In genomic region chr17:63804328-63804727, GRCh38 we compare ENCODE assay signal across 11 cellular contexts.
"Had no signal": no experiment of that assay in that cellular context is flagged by ENCODE, and none has a peak within 500 bp of the region (broad histone marks: within the 10 kb centered on the region; RNA-seq: fewer than 3 reads in every experiment).

No MANE protein-coding gene starts in this region.

- H3K9me3 ChIP-seq: tibial artery had no signal

- H3K4me1 ChIP-seq: tibial artery had no signal

- H3K4me2 ChIP-seq: hepatocyte had no signal

- H3K27ac ChIP-seq: hepatocyte, tibial artery had no signal

- H3K9me3 Mint-ChIP-seq: T-helper 1 cell treated with Interleukin-12 subunit alpha and Interleukin-12 subunit beta and Interleukin-4 antibody, amounts not matched to agents 30 μg/mL and 1 μg/mL, for 36 hours had no signal

- H3K27ac Mint-ChIP-seq: T-helper 1 cell treated with Interleukin-12 subunit alpha and Interleukin-12 subunit beta and Interleukin-4 antibody, amounts not matched to agents 30 μg/mL and 1 μg/mL, for 36 hours had no signal

- H3K4me3 ChIP-seq: hepatocyte, tibial artery had no signal

- DNase-seq: activated CD4-positive, alpha-beta T cell treated with anti-CD3 and anti-CD28 coated beads for 48 hours; activated CD8-positive, alpha-beta memory T cell treated with anti-CD3 and anti-CD28 coated beads, Interleukin-2, amount 50 U/mL, for 48 hours; activated effector memory CD4-positive, alpha-beta T cell treated with Interleukin-2 at 50 U/mL for 16 hours; erythroblast; islet precursor cell; midbrain; stimulated activated CD4-positive, alpha-beta T cell treated with anti-CD3 and anti-CD28 coated beads, Interleukin-1b, Interleukin-23, amount 100 ng/mL, for 48 hours; tibial artery had no signal

- H3K27me3 ChIP-seq: hepatocyte, tibial artery had no signal

- H2AFZ ChIP-seq: hepatocyte had no signal

- H3K4me3 Mint-ChIP-seq: T-helper 1 cell treated with Interleukin-12 subunit alpha and Interleukin-12 subunit beta and Interleukin-4 antibody, amounts not matched to agents 30 μg/mL and 1 μg/mL, for 36 hours had no signal

- ATAC-seq: SK-N-SH treated with all-trans-retinoic acid at 6 μM for 48 hours had no signal
